9 cellular contexts compared by ENCODE assay signal in the genomic region with DNA sequence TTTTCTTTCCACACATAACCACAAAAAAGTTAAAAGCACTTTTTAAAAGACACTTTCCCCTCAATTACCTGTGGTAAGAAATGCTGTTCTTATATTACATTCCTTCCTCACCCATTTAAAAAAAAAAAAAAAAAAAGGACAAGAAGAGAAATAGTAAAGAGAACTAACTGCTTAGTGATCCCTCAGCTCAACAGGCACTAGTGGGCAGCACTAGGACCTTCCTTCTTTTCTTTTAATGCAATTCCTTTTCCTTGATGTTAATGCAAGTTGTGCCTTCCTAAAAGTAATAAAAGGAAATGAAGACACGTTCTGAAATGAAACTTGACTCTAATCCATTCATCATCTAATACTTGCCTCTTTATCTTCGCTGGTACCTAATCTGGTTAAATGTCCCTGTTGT.
DNase-seq lines count a peak whose midpoint lies in the region; ATAC-seq and TF ChIP-seq lines count a peak whose summit lies in the region.
"Had no signal": no experiment of that assay in that cellular context is flagged by ENCODE, and none has a peak within 500 bp of the region (broad histone marks: within the 10 kb centered on the region; RNA-seq: fewer than 3 reads in every experiment).

No MANE protein-coding gene starts in this region.

- no peaks in the 10 kb centered on the region for H3K9me3 ChIP-seq in HUES64 (ENCODE audit: insufficient read depth, low read depth, low read length)
- H3K9me3 ChIP-seq in lower lobe of right lung: no peaks in the 10 kb centered on the region
- H3K9me3 ChIP-seq: Caco-2 had no signal

- no peak overlapping the region for H4K5ac ChIP-seq in mesendoderm (ENCODE audit: low read length)

- in situ Hi-C loops in astrocyte of the cerebellum (cut with HindIII; ENCODE audit: low sequenced_read_pairs): loop anchor here (25.0 kb wide), 1 partner anchor 577 kb away; no protein-coding TSS in a partner anchor

- no peak overlapping the region for H3K4me2 ChIP-seq in mesendoderm (ENCODE audit: low read length)

- WGBS in HUES64: 91% methylated on average over 1 of the region's 2 CpGs
- WGBS in mesendoderm (ENCODE audit: extremely low coverage, insufficient coverage, low lambda C conversion rate): no CpG with 5 or more reads among the region's 2 CpGs

- no peak overlapping the region for H2BK5ac ChIP-seq in mesendoderm (ENCODE audit: low read length)

- H2BK120ac ChIP-seq in mesendoderm (ENCODE audit: low read depth, low read length): no peak overlapping the region

- H2BK15ac ChIP-seq in mesendoderm (replicated peaks; ENCODE audit: low read depth): no peak overlapping the region

- no peak overlapping the region for H2AK5ac ChIP-seq in mesendoderm (ENCODE audit: low read length)

- no peak overlapping the region for H3K56ac ChIP-seq in mesendoderm (ENCODE audit: low read length)

- no peak overlapping the region for H4K8ac ChIP-seq in mesendoderm (ENCODE audit: low read depth, low read length)

- H3K36me3 ChIP-seq in HUES64 (ENCODE audit: insufficient read depth, low read length): peaks cover 35% of the 10 kb centered on the region
- H3K36me3 ChIP-seq in mesendoderm (ENCODE audit: control insufficient read depth, insufficient read depth, low read length): peaks cover 2% of the 10 kb centered on the region
- peaks cover 35% of the 10 kb centered on the region for H3K36me3 ChIP-seq in lower lobe of right lung

- no peak overlapping the region for H3K4me3 ChIP-seq in HUES64 (ENCODE audit: low read length)
- H3K4me3 ChIP-seq in astrocyte of the cerebellum (ENCODE audit: low read depth, low read length): no peak overlapping the region
- H3K4me3 ChIP-seq in mesendoderm (ENCODE audit: low read length): no peak overlapping the region
- no peak overlapping the region for H3K4me3 ChIP-seq in lower lobe of right lung

- TF ChIP-seq CTCF in astrocyte of the cerebellum (IDR thresholded peaks at IDR 0.05; ENCODE audit: low read depth, low read length, missing control alignments) (peak; percentile 60), lower lobe of right lung (IDR thresholded peaks at IDR 0.05) (no peak)

- peaks cover 19% of the 10 kb centered on the region for H3K79me1 ChIP-seq in mesendoderm (ENCODE audit: low read length)

- no peak overlapping the region for H3K4ac ChIP-seq in mesendoderm (ENCODE audit: low read depth, low read length)

- 0 out of 2 replicates have a peak overlapping the region, but pooled peaks have one; percentile 7 for H3K27ac ChIP-seq in HUES64 (ENCODE audit: low read depth, low read length)
- H3K27ac ChIP-seq in mesendoderm (ENCODE audit: low read depth, low read length): no peak overlapping the region
- H3K27ac ChIP-seq in lower lobe of right lung: no peak overlapping the region

- H3K27me3 ChIP-seq in HUES64 (ENCODE audit: insufficient read depth, low read length): no peaks in the 10 kb centered on the region
- no peaks in the 10 kb centered on the region for H3K27me3 ChIP-seq in mesendoderm (ENCODE audit: insufficient read depth, low read length, poor library complexity)
- H3K27me3 ChIP-seq in lower lobe of right lung (ENCODE audit: low read depth): no peaks in the 10 kb centered on the region

- peaks cover 10% of the 10 kb centered on the region for H3K79me2 ChIP-seq in mesendoderm (ENCODE audit: control insufficient read depth, insufficient read depth, low read length)

- intact Hi-C loops in lower lobe of right lung (cut with DNase I): no loop called here

- peak; percentile 32 for DNase-seq in AG08395 (ENCODE audit: low spot score)
- DNase-seq in astrocyte of the cerebellum (ENCODE audit: low read depth): no peak
- peak; percentile 44 for DNase-seq in mesendoderm
- DNase-seq in lower lobe of right lung: no peak
- DNase-seq in GF-D8 (lab: John Stamatoyannopoulos, UW): no peak
- DNase-seq: Caco-2 had no signal

- no peak for ATAC-seq in lower lobe of right lung
- no peak for ATAC-seq in HG03196 (IDR thresholded peaks at IDR 0.05; ENCODE audit: unreplicated experiment)
- ATAC-seq in GM18868 (IDR thresholded peaks at IDR 0.05; ENCODE audit: unreplicated experiment): no peak

- no peak overlapping the region for H3K18ac ChIP-seq in mesendoderm (ENCODE audit: low read length)

- H3K23ac ChIP-seq in mesendoderm (ENCODE audit: low read length): no peak overlapping the region

- no peak overlapping the region for H3K9ac ChIP-seq in HUES64 (ENCODE audit: low read depth, low read length)
- H3K9ac ChIP-seq in mesendoderm (ENCODE audit: low read length): no peak overlapping the region

- H3K4me1 ChIP-seq in HUES64 (ENCODE audit: insufficient read depth, low read length) (peaks cover 54% of the 10 kb centered on the region), mesendoderm (ENCODE audit: control insufficient read depth, low read depth, low read length) (peaks cover 19% of the 10 kb centered on the region), lower lobe of right lung (peaks cover 12% of the 10 kb centered on the region)

Comparison
In these comparisons a context has a peak if more than half of its experiments do, and no peak if none do; other contexts are left out.
1. DNase-seq: peak in AG08395 (single experiment) and mesendoderm (single experiment); none in astrocyte of the cerebellum (single experiment), lower lobe of right lung (single experiment) and GF-D8 (single experiment).